In genomic region chr11:108453207-108453835, GRCh38 we compare ENCODE assay signal across 8 cellular contexts. TPM values are rescaled to one million over a fixed set of nuclear protein-coding genes. Genes with fewer than 3 reads are reported as not detected.
"Had no signal": no experiment of that assay in that cellular context is flagged by ENCODE, and none has a peak within 500 bp of the region (broad histone marks: within the 10 kb centered on the region; RNA-seq: fewer than 3 reads in every experiment).

No MANE protein-coding gene starts in this region.

- ATAC-seq: HepG2 had no signal

- H3K27ac ChIP-seq: HL-60, KMS-11 had no signal

- DNase-seq: IMR-90, KBM-7, KG1 had no signal

- FAIRE-seq: HepG2, HTR-8/SVneo had no signal

- H3K4me2 ChIP-seq: KMS-11 had no signal

- H3K9ac ChIP-seq: KMS-11 had no signal

RNA-seq across cellular contexts. Expression of gene C11orf65, which starts 14.0 kb away (rescaled TPM):
- total RNA-seq: HT1080 had no signal
